In genomic region chr7:1170741-1171501, GRCh38 we compare ENCODE assay signal across 20 cellular contexts. TPM values are rescaled to one million over a fixed set of nuclear protein-coding genes. Genes with fewer than 3 reads are reported as not detected.
DNase-seq lines count a peak whose midpoint lies in the region; TF ChIP-seq lines count a peak whose summit lies in the region.
"Had no signal": no experiment of that assay in that cellular context is flagged by ENCODE, and none has a peak within 500 bp of the region (broad histone marks: within the 10 kb centered on the region; RNA-seq: fewer than 3 reads in every experiment).

No MANE protein-coding gene starts in this region.

- no peak overlapping the region for H2BK12ac ChIP-seq in H9 (ENCODE audit: insufficient read length, low read depth, low read length)

- H3K9me3 ChIP-seq in H9 (ENCODE audit: control insufficient read depth, low read depth, low read length) (no peaks in the 10 kb centered on the region), OCI-LY3 (ENCODE audit: insufficient read depth, low read length) (no peaks in the 10 kb centered on the region)

- H3K79me2 ChIP-seq in H9 (ENCODE audit: insufficient read depth, low read length) (no peaks in the 10 kb centered on the region), OCI-LY3 (ENCODE audit: low read length) (no peaks in the 10 kb centered on the region)

- H3K79me1 ChIP-seq in H9 (ENCODE audit: insufficient read depth, low read depth, low read length, poor library complexity, severe bottlenecking) = no peaks in the 10 kb centered on the region

- H3T11ph ChIP-seq in H9 (ENCODE audit: low read length) = no peak overlapping the region

- H3K14ac ChIP-seq in H9 (ENCODE audit: insufficient read depth, low read length) = no peak overlapping the region

- peaks cover 9% of the 10 kb centered on the region for H3K27me3 Mint-ChIP-seq in H9 (ENCODE audit: low read depth)
- H3K27me3 Mint-ChIP-seq in progenitor cell of endocrine pancreas = peaks cover 3% of the 10 kb centered on the region

- no peak overlapping the region for H2BK15ac ChIP-seq in H9 (ENCODE audit: low read depth, low read length)

- no peak overlapping the region for H4K8ac ChIP-seq in H9 (replicated peaks; ENCODE audit: insufficient read length, low read depth, low read length)

- H2AK5ac ChIP-seq in H9 (ENCODE audit: insufficient read length, low read length) = no peak overlapping the region

- no peak overlapping the region for H3K9ac ChIP-seq in H9 (ENCODE audit: extremely low read depth, insufficient read length, low read length)
- H3K9ac ChIP-seq in OCI-LY3 (ENCODE audit: low read length) = no peak overlapping the region

- no peaks in the 10 kb centered on the region for H3K27me3 ChIP-seq in H9 (ENCODE audit: insufficient read depth, low read length)
- H3K27me3 ChIP-seq in OCI-LY3 (ENCODE audit: low read depth, low read length) = no peaks in the 10 kb centered on the region

- no peak overlapping the region for H3K18ac ChIP-seq in H9 (ENCODE audit: insufficient read length, low read depth, low read length)

- H3K4me3 Mint-ChIP-seq in H9 = no peak overlapping the region
- H3K4me3 Mint-ChIP-seq in progenitor cell of endocrine pancreas (ENCODE audit: low read depth) = no peak overlapping the region

- no peak overlapping the region for H2BK20ac ChIP-seq in H9 (ENCODE audit: low read depth, low read length, poor library complexity, severe bottlenecking)

- no peak overlapping the region for H2AFZ ChIP-seq in H9 (ENCODE audit: low read length)
- no peak overlapping the region for H2AFZ ChIP-seq in OCI-LY3 (ENCODE audit: low read depth, low read length)
- H2AFZ ChIP-seq: PC-9 had no signal

- H4K20me1 ChIP-seq in H9 (ENCODE audit: control insufficient read depth, insufficient read depth, insufficient read length) (no peaks in the 10 kb centered on the region), OCI-LY3 (ENCODE audit: insufficient read depth, low read length) (no peaks in the 10 kb centered on the region)

- no peaks in the 10 kb centered on the region for H3K23me2 ChIP-seq in H9 (ENCODE audit: insufficient read length, low read depth, low read length, poor library complexity, severe bottlenecking)

- H4K91ac ChIP-seq in H9 (ENCODE audit: insufficient read length, low read depth, low read length) = no peak overlapping the region

- H3K36me3 Mint-ChIP-seq in H9 (ENCODE audit: insufficient read depth in 1 of 3, low read depth in 3 of 3) = no peaks in the 10 kb centered on the region
- H3K36me3 Mint-ChIP-seq in progenitor cell of endocrine pancreas (ENCODE audit: insufficient read depth) = no peaks in the 10 kb centered on the region

- H4K5ac ChIP-seq in H9 (ENCODE audit: insufficient read length, low read depth, low read length) = no peak overlapping the region

- peak; percentile 56 for DNase-seq in NCI-H2171 treated with DMSO at 0.1 percent for 48 hours (lab: John Stamatoyannopoulos, UW)
- DNase-seq in NCI-H2171 (lab: John Stamatoyannopoulos, UW) = no peak
- DNase-seq in H9 = no peak
- DNase-seq in islet precursor cell = peak; percentile 23
- DNase-seq in NCI-H446 (lab: John Stamatoyannopoulos, UW) = no peak
- DNase-seq in progenitor cell of endocrine pancreas (ENCODE audit: low spot score, unreplicated experiment) = no peak
- no peak for DNase-seq in DMS53 (lab: John Stamatoyannopoulos, UW)
- DNase-seq: DMS 273 treated with DMSO at 0.1 percent for 48 hours, GF-D8, H7, IMR-90, Kasumi-1, MM.1S, NCI-H1105 treated with DMSO at 0.1 percent for 48 hours, NCI-H2029, NCI-H446 treated with DMSO at 0.1 percent for 48 hours, NCI-H774, PC-9, SW 1271 had no signal

- H3K4me1 ChIP-seq in H9 (ENCODE audit: insufficient read depth, low read length) = no peaks in the 10 kb centered on the region
- H3K4me1 ChIP-seq in OCI-LY3 (ENCODE audit: low read length) = peaks cover 9% of the 10 kb centered on the region

- no peak overlapping the region for H3K27ac ChIP-seq in H9 (ENCODE audit: insufficient read length, low read depth, low read length)
- no peak overlapping the region for H3K27ac ChIP-seq in OCI-LY3 (ENCODE audit: low read length)
- H3K27ac ChIP-seq: PC-9 had no signal

- no CpG with 5 or more reads among the region's 26 CpGs for WGBS in H9 (ENCODE audit: extremely low coverage, insufficient read length, low lambda C conversion rate)

- no peak overlapping the region for H2BK5ac ChIP-seq in H9 (ENCODE audit: insufficient read length, low read length)

- no peak overlapping the region for H3K23ac ChIP-seq in H9 (ENCODE audit: insufficient read length, low read depth, low read length)

- peaks cover 0 to 10% of the 10 kb centered on the region in 2 experiments; a peak in 2 of 4 replicates for H3K4me1 Mint-ChIP-seq in H9
- H3K4me1 Mint-ChIP-seq in progenitor cell of endocrine pancreas (ENCODE audit: low read depth) = no peaks in the 10 kb centered on the region

- no peak overlapping the region for H3K4ac ChIP-seq in H9 (ENCODE audit: low read depth, low read length)

- H3K9me3 Mint-ChIP-seq in H9 (peaks cover 0 to 3% of the 10 kb centered on the region in 2 experiments; a peak in 4 of 5 replicates), progenitor cell of endocrine pancreas (ENCODE audit: low read depth) (no peaks in the 10 kb centered on the region)

- TF ChIP-seq CTCF in H9 (conservative IDR thresholded peaks at IDR 0.05) (0 out of 3 replicates have a peak, but pooled peaks have one; percentile 15), OCI-LY3 (IDR thresholded peaks at IDR 0.05; ENCODE audit: low read depth, low read length) (no peak), progenitor cell of endocrine pancreas (IDR thresholded peaks at IDR 0.05; ENCODE audit: unreplicated experiment) (no peak)

- no peaks in the 10 kb centered on the region for H3K36me3 ChIP-seq in OCI-LY3 (replicated peaks; ENCODE audit: low read depth, low read length)

- no peak overlapping the region for H3K27ac Mint-ChIP-seq in H9
- H3K27ac Mint-ChIP-seq in progenitor cell of endocrine pancreas = no peak overlapping the region

- H3K56ac ChIP-seq in H9 (ENCODE audit: insufficient read length, low read depth, low read length) = no peak overlapping the region

- H3K4me2 ChIP-seq in H9 (ENCODE audit: insufficient read depth, insufficient read length, low read length) (no peak overlapping the region), OCI-LY3 (ENCODE audit: low read length) (0 out of 2 replicates have a peak overlapping the region, but pooled peaks have one; percentile 3)
- H3K4me2 ChIP-seq: PC-9 had no signal

- no peak overlapping the region for H3K4me3 ChIP-seq in OCI-LY3 (ENCODE audit: low read length)
- H3K4me3 ChIP-seq: PC-9 had no signal

- H2BK120ac ChIP-seq in H9 (ENCODE audit: low read depth, low read length, poor library complexity, severe bottlenecking) = no peak overlapping the region

RNA-seq across cellular contexts. Expression of gene ZFAND2A, which starts 10.9 kb away (rescaled TPM):
- 11.1 and 13.7 TPM in 2 replicates for total RNA-seq in H9 (2021)
- 14.1 and 16.8 TPM in 2 replicates for total RNA-seq in progenitor cell of endocrine pancreas

Comparison
In these comparisons a context has a peak if more than half of its experiments do, and no peak if none do; other contexts are left out.
1. DNase-seq: peak in NCI-H2171 treated with DMSO at 0.1 percent for 48 hours (single experiment) and islet precursor cell (single experiment); none in NCI-H2171 (single experiment), H9 (single experiment), NCI-H446 (0 of 2), progenitor cell of endocrine pancreas (single experiment) and DMS53 (single experiment).